ENCODE assay signal across 1 cellular context in genomic region chr14:99774204-99774497, GRCh38.
TF ChIP-seq lines count a peak whose summit lies in the region.

No MANE protein-coding gene starts in this region.

TF ChIP-seq in IMR-90, 13 proteins besides CTCF, POLR2A, EP300 and RAD21:
- TF ChIP-seq USF2 (IDR thresholded peaks at IDR 0.05; ENCODE audit: low read depth, low read length) (no peak), MAFK (IDR thresholded peaks at IDR 0.05; ENCODE audit: low read depth, low read length) (no peak), FOS (IDR thresholded peaks at IDR 0.05; ENCODE audit: low read depth, low read length) (no peak), NFE2L2 (IDR thresholded peaks at IDR 0.05; ENCODE audit: low read depth, low read length) (no peak), CEBPB (IDR thresholded peaks at IDR 0.05; ENCODE audit: low read depth, low read length) (no peak), MXI1 (IDR thresholded peaks at IDR 0.05; ENCODE audit: borderline replicate concordance, low read depth, low read length) (no peak), RCOR1 (IDR thresholded peaks at IDR 0.05; ENCODE audit: insufficient replicate concordance, low read length) (no peak), BHLHE40 (IDR thresholded peaks at IDR 0.05; ENCODE audit: low read depth, low read length) (no peak), SMC3 (IDR thresholded peaks at IDR 0.05; ENCODE audit: low read depth, low read length) (no peak), CHD1 (IDR thresholded peaks at IDR 0.05; ENCODE audit: low read depth, low read length) (no peak), MAZ (IDR thresholded peaks at IDR 0.05; ENCODE audit: borderline replicate concordance, low read depth, low read length) (no peak), ELK1 (IDR thresholded peaks at IDR 0.05; ENCODE audit: borderline replicate concordance, low read depth, low read length) (no peak), RFX5 (IDR thresholded peaks at IDR 0.05; ENCODE audit: low read depth, low read length) (no peak)
